1 cellular context compared by ENCODE assay signal in genomic region chr10:18594574-18595156, GRCh38.
TF ChIP-seq lines count a peak whose summit lies in the region.

No MANE protein-coding gene starts in this region.

TF ChIP-seq in HCT116, 20 proteins besides CTCF, POLR2A, EP300 and RAD21 (continued from another document):
- TF ChIP-seq SIN3A (IDR thresholded peaks at IDR 0.05; ENCODE audit: low read depth) (no peak), ELF1 (IDR thresholded peaks at IDR 0.05; ENCODE audit: borderline replicate concordance, low read depth) (no peak), YY1 (IDR thresholded peaks at IDR 0.05; ENCODE audit: extremely low read depth, insufficient replicate concordance, low read depth, low read length) (no peak)
TF ChIP-seq in HCT116: peak in this region for 0.
